ENCODE assay signal across 21 cellular contexts in the genomic region with DNA sequence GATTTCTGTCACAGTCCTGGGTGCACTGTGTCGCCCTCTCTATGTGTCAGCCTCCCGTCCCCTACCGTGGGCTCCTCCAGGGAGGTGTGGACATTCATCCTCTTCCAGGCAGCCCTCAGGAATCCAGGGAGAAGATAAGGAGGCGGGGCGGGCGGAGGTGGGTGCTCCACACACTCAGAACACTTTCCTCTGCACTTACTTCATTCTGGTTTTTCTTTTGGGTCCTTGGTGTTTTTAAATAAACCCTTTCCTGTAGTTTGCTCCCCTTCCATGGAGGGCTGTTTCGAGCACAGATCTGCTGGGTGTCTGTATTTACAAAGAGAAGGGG.
DNase-seq lines count a peak whose midpoint lies in the region; ATAC-seq and TF ChIP-seq lines count a peak whose summit lies in the region.
"Had no signal": no experiment of that assay in that cellular context is flagged by ENCODE, and none has a peak within 500 bp of the region (broad histone marks: within the 10 kb centered on the region; RNA-seq: fewer than 3 reads in every experiment).

No MANE protein-coding gene starts in this region.

- peak overlapping the region; percentile 85 for H3K27ac Mint-ChIP-seq in neural progenitor cell
- H3K27ac Mint-ChIP-seq: activated T-cell treated with anti-CD3 and anti-CD28 coated beads, Interleukin-2, amount 50 U/mL, for 72 hours; mesothelial cell of epicardium; nephron progenitor cell had no signal

- no peak for TF ChIP-seq EP300 in gastroesophageal sphincter (IDR thresholded peaks at IDR 0.05)

- H4K20me1 ChIP-seq in mammary epithelial cell (ENCODE audit: insufficient read depth, low read length) (no peaks in the 10 kb centered on the region), neural progenitor cell (ENCODE audit: low read depth) (no peaks in the 10 kb centered on the region)

- H3K79me2 ChIP-seq in mammary epithelial cell (ENCODE audit: insufficient read depth, low read length) = no peaks in the 10 kb centered on the region
- no peaks in the 10 kb centered on the region for H3K79me2 ChIP-seq in neural progenitor cell (ENCODE audit: low read depth)

- H3K27me3 Mint-ChIP-seq in neural progenitor cell (ENCODE audit: insufficient read depth, low read depth) = peaks cover 4% of the 10 kb centered on the region

- H3K9me3 Mint-ChIP-seq in neural progenitor cell = no peaks in the 10 kb centered on the region
- H3K9me3 Mint-ChIP-seq: mesothelial cell of epicardium, nephron progenitor cell had no signal

- peak overlapping the region in 1 of 2 donors; percentile 56 for H3K27ac ChIP-seq in breast epithelium
- no peak overlapping the region for H3K27ac ChIP-seq in mammary epithelial cell (ENCODE audit: insufficient read depth, low read depth, low read length)
- peak overlapping the region; percentile 31 to 82 (median 77) for H3K27ac ChIP-seq in gastroesophageal sphincter
- no peak overlapping the region for H3K27ac ChIP-seq in neural progenitor cell
- no peak overlapping the region for H3K27ac ChIP-seq in vagina

- ATAC-seq in gastroesophageal sphincter = no peak
- no peak for ATAC-seq in GM18868 (IDR thresholded peaks at IDR 0.05; ENCODE audit: unreplicated experiment)
- no peak for ATAC-seq in HG02852 (IDR thresholded peaks at IDR 0.05; ENCODE audit: unreplicated experiment)
- ATAC-seq: activated CD4-positive, CD25-positive, alpha-beta regulatory T cell treated with anti-CD3 and anti-CD28 coated beads, Interleukin-2, amount 50 U/mL, for 24 hours; activated T-cell treated with anti-CD3 and anti-CD28 coated beads, Interleukin-2, amount 50 U/mL, for 72 hours had no signal

- H3K36me3 Mint-ChIP-seq in neural progenitor cell = no peaks in the 10 kb centered on the region
- H3K36me3 Mint-ChIP-seq: mesothelial cell of epicardium had no signal

- WGBS in mammary epithelial cell (ENCODE audit: low coverage, missing lambda C conversion rate) = 69% methylated on average over 7 of the region's 7 CpGs
- 20 to 74% methylated on average over 1 to 7 of the region's 7 CpGs for WGBS in gastroesophageal sphincter (ENCODE audit: low coverage in 1 of 2), 2 donors

- H2AFZ ChIP-seq in mammary epithelial cell (ENCODE audit: low read depth, low read length) (no peak overlapping the region), neural progenitor cell (replicated peaks) (no peak overlapping the region)

- H3K4me3 Mint-ChIP-seq in neural progenitor cell = no peak overlapping the region
- H3K4me3 Mint-ChIP-seq: activated T-cell treated with anti-CD3 and anti-CD28 coated beads, Interleukin-2, amount 50 U/mL, for 72 hours; mesothelial cell of epicardium; nephron progenitor cell had no signal

- H3K9ac ChIP-seq in mammary epithelial cell (ENCODE audit: insufficient read depth, low read length) (no peak overlapping the region), neural progenitor cell (no peak overlapping the region)

- no peaks in the 10 kb centered on the region for H3K27me3 ChIP-seq in breast epithelium
- no peaks in the 10 kb centered on the region for H3K27me3 ChIP-seq in mammary epithelial cell (ENCODE audit: insufficient read depth, low read length)
- no peaks in the 10 kb centered on the region for H3K27me3 ChIP-seq in gastroesophageal sphincter
- H3K27me3 ChIP-seq in neural progenitor cell = no peaks in the 10 kb centered on the region
- no peaks in the 10 kb centered on the region for H3K27me3 ChIP-seq in vagina

- CTCF ChIA-PET in mammary epithelial cell (lab: Charles Lee; ENCODE audit: low non-redundant PET) = no interaction called here

- H3K36me3 ChIP-seq in breast epithelium (no peaks in the 10 kb centered on the region), mammary epithelial cell (ENCODE audit: insufficient read depth, low read length) (no peaks in the 10 kb centered on the region), gastroesophageal sphincter (no peaks in the 10 kb centered on the region), neural progenitor cell (no peaks in the 10 kb centered on the region), vagina (no peaks in the 10 kb centered on the region)

- H3K4me2 ChIP-seq in mammary epithelial cell (ENCODE audit: insufficient read depth, low read depth, low read length) (no peak overlapping the region), neural progenitor cell (no peak overlapping the region)

- dilution Hi-C loops in mammary epithelial cell (cut with HindIII; ENCODE audit: low sequenced_read_pairs) = no loop called here

- in situ Hi-C loops in mammary epithelial cell (cut with MboI; ENCODE audit: low sequenced_read_pairs in 2 of 2) = no loop called here

- no TSS peak for BruUV-seq in mammary epithelial cell (replicated peaks; lab: Mats Ljungman, UMichigan)

- peaks cover 3 to 7% of the 10 kb centered on the region in 2 donors for H3K4me1 ChIP-seq in breast epithelium
- H3K4me1 ChIP-seq in mammary epithelial cell (ENCODE audit: insufficient read depth, low read length) = no peaks in the 10 kb centered on the region
- peaks cover 0 to 89% (median 3%) of the 10 kb centered on the region in 3 donors for H3K4me1 ChIP-seq in gastroesophageal sphincter
- H3K4me1 ChIP-seq in neural progenitor cell = no peaks in the 10 kb centered on the region
- H3K4me1 ChIP-seq in vagina = peaks cover 46% of the 10 kb centered on the region

- intact Hi-C loops in breast epithelium (cut with DNase I; ENCODE audit: low total_unique reads) = no loop called here
- intact Hi-C loops in mammary epithelial cell (cut with micrococcal nuclease) = no loop called here
- intact Hi-C loops in vagina (cut with DNase I) = loop anchor here (10.0 kb wide), 1 partner anchor 72 kb away; no protein-coding TSS in a partner anchor

- H3K4me1 Mint-ChIP-seq in neural progenitor cell = peaks cover 2% of the 10 kb centered on the region

- no peak for DNase-seq in breast epithelium (ENCODE audit: low spot score in 2 of 2)
- DNase-seq in mammary epithelial cell = no peak
- DNase-seq in neural progenitor cell (ENCODE audit: low spot score) = no peak
- peak; percentile 69 to 81 for DNase-seq in vagina (ENCODE audit: extremely low spot score in 2 of 2)
- DNase-seq in D341Med (ENCODE audit: low spot score) = no peak
- DNase-seq: activated T-cell treated with anti-CD3 and anti-CD28 coated beads, Interleukin-2, amount 50 U/mL, for 72 hours; C1 segment of cervical spinal cord; effector CD4-positive, alpha-beta T cell; erythroblast; foreskin fibroblast; NCI-H1105 treated with DMSO at 0.1 percent for 48 hours; NCI-H2227 treated with DMSO at 0.1 percent for 48 hours; NCI-H69; nephron progenitor cell; stimulated activated CD8-positive, alpha-beta memory T cell treated with anti-CD3 and anti-CD28 coated beads, Interleukin-4, amount 100 ng/mL, for 48 hours; substantia nigra had no signal

- TF ChIP-seq POLR2A in breast epithelium (IDR thresholded peaks at IDR 0.05) (no peak), gastroesophageal sphincter (IDR thresholded peaks at IDR 0.05) (no peak), vagina (IDR thresholded peaks at IDR 0.05) (no peak)

- TF ChIP-seq CTCF in breast epithelium (IDR thresholded peaks at IDR 0.05) = no peak
- TF ChIP-seq CTCF in mammary epithelial cell (conservative IDR thresholded peaks at IDR 0.05 in 1 of 2, IDR thresholded peaks at IDR 0.05 in 1 of 2; ENCODE audit: extremely low read depth in 1 of 2, insufficient read depth in 1 of 2, low read depth in 1 of 2, low read length in 2 of 2) = no peak
- TF ChIP-seq CTCF in gastroesophageal sphincter (IDR thresholded peaks at IDR 0.05) = no peak
- no peak for TF ChIP-seq CTCF in neural progenitor cell (IDR thresholded peaks at IDR 0.05)
- no peak for TF ChIP-seq CTCF in vagina (IDR thresholded peaks at IDR 0.05)

- peak overlapping the region in 2 of 3 donors; percentile 6 to 22 for H3K4me3 ChIP-seq in breast epithelium
- H3K4me3 ChIP-seq in mammary epithelial cell (replicated peaks in 1 of 3; ENCODE audit: insufficient read depth in 1 of 3, low read depth in 2 of 3, low read length in 3 of 3) = no peak overlapping the region
- no peak overlapping the region for H3K4me3 ChIP-seq in gastroesophageal sphincter
- no peak overlapping the region for H3K4me3 ChIP-seq in neural progenitor cell
- no peak overlapping the region for H3K4me3 ChIP-seq in vagina

- H3K9me3 ChIP-seq in breast epithelium (no peaks in the 10 kb centered on the region), mammary epithelial cell (replicated peaks; ENCODE audit: insufficient read depth, low read length) (no peaks in the 10 kb centered on the region), gastroesophageal sphincter (no peaks in the 10 kb centered on the region), neural progenitor cell (ENCODE audit: low read depth) (no peaks in the 10 kb centered on the region), vagina (no peaks in the 10 kb centered on the region)

- no peaks in the 10 kb centered on the region for H3F3A ChIP-seq in neural progenitor cell (ENCODE audit: low read depth)

Comparison
In these comparisons a context has a peak if more than half of its experiments do, and no peak if none do; other contexts are left out.
1. H3K4me3 ChIP-seq: peak in breast epithelium (2 of 3); none in mammary epithelial cell (0 of 3), gastroesophageal sphincter (0 of 2), neural progenitor cell (single experiment) and vagina (0 of 2).
2. DNase-seq: peak in vagina (2 of 2); none in breast epithelium (0 of 2), mammary epithelial cell (single experiment), neural progenitor cell (single experiment) and D341Med (single experiment).
3. H3K27ac ChIP-seq: peak in gastroesophageal sphincter (4 of 4); none in mammary epithelial cell (single experiment), neural progenitor cell (single experiment) and vagina (single experiment).